Comparison of ENCODE assay signal across 8 cellular contexts in genomic region chr20:10511166-10511506, GRCh38.
DNase-seq lines count a peak whose midpoint lies in the region; ATAC-seq, FAIRE-seq and TF ChIP-seq lines count a peak whose summit lies in the region.

No MANE protein-coding gene starts in this region.

- intact Hi-C loops in CD14-positive monocyte (cut with micrococcal nuclease): loop anchor here (1.0 to 10.0 kb wide), 3 partner anchors 23 to 76 kb away; partner anchors contain the start of genes MKKS (in 1 of the 2) and SLX4IP (in 1 of the 2)
- intact Hi-C loops in activated CD4-positive, alpha-beta memory T cell treated with anti-CD3 and anti-CD28 coated beads for 36 hours (cut with micrococcal nuclease): loop anchor here (1.0 to 5.0 kb wide), 7 partner anchors 8 to 161 kb away; partner anchors contain the start of genes JAG1 and MKKS
- intact Hi-C loops in HepG2 (cut with micrococcal nuclease; ENCODE audit: unreplicated experiment): no loop called here

- H2AFZ ChIP-seq in HepG2 (ENCODE audit: low read length): no peak overlapping the region

- H3K9me3 ChIP-seq in HepG2 (ENCODE audit: low read length): no peaks in the 10 kb centered on the region

- FAIRE-seq in HepG2 (lab: Jason Lieb, UNC): no peak

- no peaks in the 10 kb centered on the region for H4K20me1 ChIP-seq in HepG2 (ENCODE audit: insufficient read depth, low read length)

- TF ChIP-seq CTCF in CD14-positive monocyte (IDR thresholded peaks at IDR 0.05) (no peak), HFFc6 (IDR thresholded peaks at IDR 0.05) (no peak), HepG2 (CRISPR knock-in tag; IDR thresholded peaks at IDR 0.05) (no peak)

- in situ Hi-C loops in HepG2 (cut with HindIII; ENCODE audit: extremely low pct_ligation_motif_present, low pct_unique_long_range_greater_than_20kb): no loop called here

- CTCF ChIA-PET in activated CD4-positive, alpha-beta memory T cell treated with anti-CD3 and anti-CD28 coated beads for 36 hours (lab: Charles Lee): interaction anchor here (1.2 kb wide), 1 partner anchor 84 kb away, joined by 4 read pairs; no protein-coding TSS in a partner anchor
- CTCF ChIA-PET in HepG2 (lab: Yijun Ruan, JAX; ENCODE audit: low intra/inter-chr PET ratio, low total read pairs): no interaction called here

- peaks cover 34% of the 10 kb centered on the region for H3K4me1 ChIP-seq in HepG2 (ENCODE audit: insufficient read depth, low read length)

- H3K27ac ChIP-seq in HepG2 (ENCODE audit: extremely low read length, insufficient read depth, low read length): peak overlapping the region; percentile 51

- H3K4me3 ChIP-seq in HepG2 (replicated peaks in 1 of 3; ENCODE audit: insufficient read depth in 1 of 3, low read depth in 2 of 3, low read length in 3 of 3): no peak overlapping the region; a peak in 1 of 6 replicates

- H3K36me3 ChIP-seq in HepG2 (replicated peaks in 1 of 2; ENCODE audit: control insufficient read depth in 1 of 2, insufficient read depth in 2 of 2, low read length in 2 of 2): no peaks in the 10 kb centered on the region; a peak in 1 of 5 replicates

- no peak for TF ChIP-seq POLR2A in HepG2 (IDR thresholded peaks at IDR 0.05; ENCODE audit: insufficient read depth in 1 of 2, low read depth in 2 of 2, low read length in 2 of 2)

- ATAC-seq in HepG2 (peak; percentile 80), GM19395 (IDR thresholded peaks at IDR 0.05; ENCODE audit: unreplicated experiment) (no peak), HG03469 (IDR thresholded peaks at IDR 0.05; ENCODE audit: unreplicated experiment) (no peak)

- H3K4me2 ChIP-seq in HepG2 (ENCODE audit: low read depth, low read length): peak overlapping the region; percentile 39

- H3K9ac ChIP-seq in HepG2 (ENCODE audit: insufficient read depth, low read depth, low read length): peak overlapping the region; percentile 46

- TF ChIP-seq EP300 in HepG2 (IDR thresholded peaks at IDR 0.05; ENCODE audit: low read depth in 2 of 2, low read length in 2 of 2) (no peak), HepG2 (CRISPR knock-in tag; IDR thresholded peaks at IDR 0.05; ENCODE audit: borderline replicate concordance) (no peak)

- WGBS in HepG2 (ENCODE audit: low lambda C conversion rate): 94% methylated on average over 3 of the region's 3 CpGs

- peak overlapping the region; percentile 88 to 95 (median 93) for H3K27ac Mint-ChIP-seq in CD14-positive monocyte
- H3K27ac Mint-ChIP-seq in HFFc6: peak overlapping the region; percentile 94
- H3K27ac Mint-ChIP-seq in activated CD4-positive, alpha-beta memory T cell treated with anti-CD3 and anti-CD28 coated beads for 36 hours: peak overlapping the region; percentile 66

- no peaks in the 10 kb centered on the region for H3K27me3 ChIP-seq in HepG2 (ENCODE audit: control insufficient read depth in 1 of 2, insufficient read depth in 2 of 2, low read length in 2 of 2)

- peaks cover 2% of the 10 kb centered on the region for H3K79me2 ChIP-seq in HepG2 (ENCODE audit: insufficient read depth, low read length)

- POLR2A ChIA-PET in activated CD4-positive, alpha-beta memory T cell treated with anti-CD3 and anti-CD28 coated beads for 36 hours (lab: Charles Lee): no interaction called here
- POLR2A ChIA-PET in HepG2 (lab: Yijun Ruan, JAX): interaction anchor here (1.0 to 4.0 kb wide), 4 partner anchors 11 to 163 kb away, joined by 3 to 36 read pairs (median 4); partner anchors contain the start of genes MKKS and SLX4IP

- no peak for TF ChIP-seq RAD21 in HepG2 (CRISPR knock-in tag; IDR thresholded peaks at IDR 0.05)

- H3K36me3 Mint-ChIP-seq in CD14-positive monocyte (peaks cover 7 to 8% of the 10 kb centered on the region in 2 donors), HFFc6 (ENCODE audit: low read depth) (no peaks in the 10 kb centered on the region; the same call in 1 of the 2 replicates)
- H3K36me3 Mint-ChIP-seq in activated CD4-positive, alpha-beta memory T cell treated with anti-CD3 and anti-CD28 coated beads for 36 hours: peaks cover 2% of the 10 kb centered on the region

- DNase-seq in CD14-positive monocyte (ENCODE audit: low spot score): no peak
- no peak for DNase-seq in HFFc6
- DNase-seq in activated CD4-positive, alpha-beta memory T cell treated with anti-CD3 and anti-CD28 coated beads for 36 hours: no peak
- DNase-seq in HepG2 (ENCODE audit: low spot score): no peak
- no peak for DNase-seq in COR-L47 (lab: John Stamatoyannopoulos, UW)
- no peak for DNase-seq in NCI-H2107 (lab: John Stamatoyannopoulos, UW)

- H3K9me3 Mint-ChIP-seq in CD14-positive monocyte (peaks cover 0 to 2% (median 0%) of the 10 kb centered on the region in 7 donors), HFFc6 (no peaks in the 10 kb centered on the region)
- H3K9me3 Mint-ChIP-seq in activated CD4-positive, alpha-beta memory T cell treated with anti-CD3 and anti-CD28 coated beads for 36 hours: no peaks in the 10 kb centered on the region

- peaks cover 64% of the 10 kb centered on the region for H3K4me1 Mint-ChIP-seq in CD14-positive monocyte
- peaks cover 67% of the 10 kb centered on the region for H3K4me1 Mint-ChIP-seq in HFFc6 (ENCODE audit: low read depth)
- H3K4me1 Mint-ChIP-seq in activated CD4-positive, alpha-beta memory T cell treated with anti-CD3 and anti-CD28 coated beads for 36 hours (ENCODE audit: low read depth): peaks cover 24% of the 10 kb centered on the region

- BruUV-seq in HepG2 (replicated peaks; lab: Mats Ljungman, UMichigan): TSS peak; percentile 99

- H3K4me3 Mint-ChIP-seq in CD14-positive monocyte (peak overlapping the region; percentile 34 to 77), HFFc6 (peak overlapping the region; percentile 71)
- H3K4me3 Mint-ChIP-seq in activated CD4-positive, alpha-beta memory T cell treated with anti-CD3 and anti-CD28 coated beads for 36 hours: no peak overlapping the region

- H3K27me3 Mint-ChIP-seq in CD14-positive monocyte (ENCODE audit: low read depth in 3 of 3) (peaks cover 2 to 3% (median 2%) of the 10 kb centered on the region in 3 donors), HFFc6 (ENCODE audit: insufficient read depth) (no peaks in the 10 kb centered on the region)
- H3K27me3 Mint-ChIP-seq in activated CD4-positive, alpha-beta memory T cell treated with anti-CD3 and anti-CD28 coated beads for 36 hours: no peaks in the 10 kb centered on the region

TF ChIP-seq in HepG2, 621 proteins besides CTCF, POLR2A, EP300 and RAD21 (continues in another document):
- TF ChIP-seq ZNF792 (CRISPR knock-in tag; IDR thresholded peaks at IDR 0.05) (peak; percentile 6; the same call in 1 of the 2 replicates), REST (IDR thresholded peaks at IDR 0.05; ENCODE audit: borderline replicate concordance in 1 of 2, low read depth in 1 of 2, low read length in 2 of 2) (no peak), ZNF784 (CRISPR knock-in tag; IDR thresholded peaks at IDR 0.05; ENCODE audit: borderline replicate concordance) (peak; percentile 3; the same call in 1 of the 2 replicates), HNRNPH1 (optimal IDR thresholded peaks at IDR 0.05; ENCODE audit: low read depth, low read length) (no peak), CSRNP1 (CRISPR knock-in tag; IDR thresholded peaks at IDR 0.05) (no peak)
